ENCODE assay signal across 19 cellular contexts in genomic region chr16:10228779-10229178, GRCh38. TPM values are rescaled to one million over a fixed set of nuclear protein-coding genes. Genes with fewer than 3 reads are reported as not detected.
DNase-seq lines count a peak whose midpoint lies in the region; ATAC-seq and TF ChIP-seq lines count a peak whose summit lies in the region.
"Had no signal": no experiment of that assay in that cellular context is flagged by ENCODE, and none has a peak within 500 bp of the region (broad histone marks: within the 10 kb centered on the region; RNA-seq: fewer than 3 reads in every experiment).

No MANE protein-coding gene starts in this region.

- H3K27me3 Mint-ChIP-seq in Calu3 (ENCODE audit: unreplicated experiment) = peaks cover 22% of the 10 kb centered on the region
- peaks cover 8 to 16% (median 8%) of the 10 kb centered on the region in 3 donors for H3K27me3 Mint-ChIP-seq in naive B cell

- peak; percentile 13 for DNase-seq in Calu3
- no peak for DNase-seq in naive B cell
- DNase-seq in NCI-H446 (lab: John Stamatoyannopoulos, UW) = no peak
- DNase-seq: activated B cell treated with CpG ODN at 0.5 μM for 24 hours; activated naive CD8-positive, alpha-beta T cell treated with anti-CD3 and anti-CD28 coated beads, Interleukin-2, amount 50 U/mL, for 24 hours; GF-D8; GOT3; NCI-H1694 treated with DMSO at 0.1 percent for 48 hours; right lobe of liver; stomach; T-helper 17 cell had no signal

- H3K4me1 Mint-ChIP-seq in Calu3 (ENCODE audit: low read depth, unreplicated experiment) (peaks cover 15% of the 10 kb centered on the region), naive B cell (peaks cover 37 to 57% (median 41%) of the 10 kb centered on the region in 3 donors)

- intact Hi-C loops in Calu3 (cut with micrococcal nuclease; ENCODE audit: unreplicated experiment) = no loop called here

- BruUV-seq in Calu3 (replicated peaks; lab: Mats Ljungman, UMichigan) = no TSS peak

- CTCF ChIA-PET in Calu3 (lab: Charles Lee) = interaction anchor here (0.6 kb wide), 2 partner anchors 11 to 1060 kb away, joined by 3 to 5 read pairs; no protein-coding TSS in a partner anchor

- ATAC-seq in GM18867 (IDR thresholded peaks at IDR 0.05; ENCODE audit: unreplicated experiment) (peak; percentile 46), HG03066 (IDR thresholded peaks at IDR 0.05; ENCODE audit: low read depth, unreplicated experiment) (peak; percentile 52), naive B cell (ENCODE audit: low read depth in 2 of 2) (peak; percentile 66 to 77), HG03354 (IDR thresholded peaks at IDR 0.05; ENCODE audit: poor library complexity, severe bottlenecking, unreplicated experiment) (no peak), HG02970 (IDR thresholded peaks at IDR 0.05; ENCODE audit: low FRiP score, unreplicated experiment) (no peak), GM19467 (IDR thresholded peaks at IDR 0.05; ENCODE audit: unreplicated experiment) (no peak)
- ATAC-seq: activated naive CD8-positive, alpha-beta T cell treated with anti-CD3 and anti-CD28 coated beads, Interleukin-2, amount 50 U/mL, for 24 hours; left lobe of liver; right lobe of liver; T-helper 17 cell had no signal

- H3K4me3 Mint-ChIP-seq in Calu3 (ENCODE audit: low read depth, unreplicated experiment) = no peak overlapping the region
- peak overlapping the region in 5 of 8 donors; percentile 35 to 76 (median 61) for H3K4me3 Mint-ChIP-seq in naive B cell
- H3K4me3 Mint-ChIP-seq: activated B cell treated with CpG ODN at 0.5 μM for 24 hours; activated naive CD8-positive, alpha-beta T cell treated with anti-CD3 and anti-CD28 coated beads, Interleukin-2, amount 50 U/mL, for 24 hours; dendritic cell treated with granulocyte-macrophage colony-stimulating factor and Interleukin-4, amounts not matched to agents 40 ng/mL and 50 ng/mL, for 4 days; T-helper 17 cell had no signal

- TF ChIP-seq CTCF in Calu3 (IDR thresholded peaks at IDR 0.05; ENCODE audit: unreplicated experiment) = no peak

- H3K36me3 Mint-ChIP-seq in Calu3 (ENCODE audit: insufficient read depth, unreplicated experiment) = no peaks in the 10 kb centered on the region
- peaks cover 0 to 14% of the 10 kb centered on the region in 2 donors for H3K36me3 Mint-ChIP-seq in naive B cell

- H3K9me3 Mint-ChIP-seq in Calu3 (ENCODE audit: low read depth, unreplicated experiment) (peaks cover 3% of the 10 kb centered on the region), naive B cell (peaks cover 5 to 26% (median 11%) of the 10 kb centered on the region in 7 donors)

- no peak overlapping the region for H3K27ac Mint-ChIP-seq in Calu3 (ENCODE audit: unreplicated experiment)
- peak overlapping the region; percentile 2 to 71 (median 26) for H3K27ac Mint-ChIP-seq in naive B cell
- H3K27ac Mint-ChIP-seq: activated B cell treated with CpG ODN at 0.5 μM for 24 hours; activated naive CD8-positive, alpha-beta T cell treated with anti-CD3 and anti-CD28 coated beads, Interleukin-2, amount 50 U/mL, for 24 hours; dendritic cell treated with granulocyte-macrophage colony-stimulating factor and Interleukin-4, amounts not matched to agents 40 ng/mL and 50 ng/mL, for 4 days; T-helper 17 cell had no signal

RNA-seq across cellular contexts. Expression of gene GRIN2A, which starts 46.6 kb away (rescaled TPM):
- 34.6 and 46.9 TPM in 2 replicates for total RNA-seq in Calu3 (2022)
- under 1 TPM in 3 of 6 donors, not detected in 3; 0.04 to 0.53 (median 0.17) TPM for polyA plus RNA-seq in naive B cell (ENCODE audit: low read depth in 6 of 6)
- total RNA-seq: NCI-H460, right lobe of liver, T-helper 17 cell had no signal

Comparison
In these comparisons a context has a peak if more than half of its experiments do, and no peak if none do; other contexts are left out.
1. ATAC-seq: peak in GM18867 (single experiment), HG03066 (single experiment) and naive B cell (2 of 2); none in HG03354 (single experiment), HG02970 (single experiment) and GM19467 (single experiment).